In genomic region chr10:133266056-133266795, GRCh38 we compare ENCODE assay signal across 25 cellular contexts. TPM values are rescaled to one million over a fixed set of nuclear protein-coding genes. Genes with fewer than 3 reads are reported as not detected.
DNase-seq lines count a peak whose midpoint lies in the region; ATAC-seq and TF ChIP-seq lines count a peak whose summit lies in the region.
"Had no signal": no experiment of that assay in that cellular context is flagged by ENCODE, and none has a peak within 500 bp of the region (broad histone marks: within the 10 kb centered on the region; RNA-seq: fewer than 3 reads in every experiment).

No MANE protein-coding gene starts in this region.

- no peaks in the 10 kb centered on the region for H3K36me3 ChIP-seq in adipocyte (ENCODE audit: control insufficient read depth, insufficient read depth, low read length, severe bottlenecking)
- no peaks in the 10 kb centered on the region for H3K36me3 ChIP-seq in MG63

- H3K27me3 Mint-ChIP-seq in T-helper 2 cell treated with Interferon-gamma antibody and Interleukin-4, amounts not matched to agents 5 μg/mL and 100 μg/mL, for 36 hours (ENCODE audit: low read depth) = no peaks in the 10 kb centered on the region
- H3K27me3 Mint-ChIP-seq in HFFc6 (ENCODE audit: insufficient read depth) = no peaks in the 10 kb centered on the region; the same call in 1 of the 2 replicates
- H3K27me3 Mint-ChIP-seq: B cell had no signal

- H3K4me1 ChIP-seq in adipocyte (ENCODE audit: control insufficient read depth, insufficient read depth, low read length) = peaks cover 13% of the 10 kb centered on the region

- no peak for DNase-seq in T-helper 2 cell treated with Interferon-gamma antibody and Interleukin-4, amounts not matched to agents 5 μg/mL and 100 μg/mL, for 36 hours (ENCODE audit: low spot score)
- DNase-seq in T-helper 2 cell (no peak), adipocyte (ENCODE audit: low read depth) (no peak), epithelial cell of prostate (ENCODE audit: low read depth, low spot score) (no peak), HFFc6 (no peak), MG63 (no peak)
- DNase-seq in stimulated activated effector memory CD8-positive, alpha-beta T cell treated with anti-CD3 and anti-CD28 coated beads, Interleukin-12 subunit alpha, Interleukin-12 subunit beta, amount 100 ng/mL, for 72 hours (ENCODE audit: low spot score in 2 of 2) = no peak
- no peak for DNase-seq in stimulated activated CD4-positive, alpha-beta T cell treated with anti-CD3 and anti-CD28 coated beads, Interleukin-15, amount 100 ng/mL, for 24 hours
- DNase-seq: H9, NCI-H1092, NCI-H1417 treated with DMSO at 0.1 percent for 48 hours, NCI-H1694 treated with DMSO at 0.1 percent for 48 hours, NCI-H2081 treated with DMSO at 0.1 percent for 48 hours, NCI-H2171, NCI-H226, NCI-H510A, NCI-H69, RPMI8226, SHP77 had no signal

- H3K9me3 ChIP-seq in adipocyte (ENCODE audit: control insufficient read depth, low read length) (no peaks in the 10 kb centered on the region), MG63 (no peaks in the 10 kb centered on the region)

- H3K4me1 Mint-ChIP-seq in T-helper 2 cell treated with Interferon-gamma antibody and Interleukin-4, amounts not matched to agents 5 μg/mL and 100 μg/mL, for 36 hours (ENCODE audit: low read depth) = peaks cover 30% of the 10 kb centered on the region
- H3K4me1 Mint-ChIP-seq in stimulated activated effector memory CD8-positive, alpha-beta T cell treated with anti-CD3 and anti-CD28 coated beads, Interleukin-12 subunit alpha, Interleukin-12 subunit beta, amount 100 ng/mL, for 72 hours = peaks cover 42% of the 10 kb centered on the region
- peaks cover 4% of the 10 kb centered on the region; the same call in 1 of the 2 replicates for H3K4me1 Mint-ChIP-seq in HFFc6 (ENCODE audit: low read depth)
- H3K4me1 Mint-ChIP-seq: GM23338 had no signal

- no peak overlapping the region for H3K4me3 Mint-ChIP-seq in T-helper 2 cell treated with Interferon-gamma antibody and Interleukin-4, amounts not matched to agents 5 μg/mL and 100 μg/mL, for 36 hours
- no peak overlapping the region for H3K4me3 Mint-ChIP-seq in stimulated activated effector memory CD8-positive, alpha-beta T cell treated with anti-CD3 and anti-CD28 coated beads, Interleukin-12 subunit alpha, Interleukin-12 subunit beta, amount 100 ng/mL, for 72 hours
- no peak overlapping the region for H3K4me3 Mint-ChIP-seq in HFFc6
- H3K4me3 Mint-ChIP-seq: B cell, GM23338, H9 had no signal

- peak overlapping the region; percentile 41 for H3K27ac Mint-ChIP-seq in T-helper 2 cell treated with Interferon-gamma antibody and Interleukin-4, amounts not matched to agents 5 μg/mL and 100 μg/mL, for 36 hours
- peak overlapping the region; percentile 73 for H3K27ac Mint-ChIP-seq in stimulated activated effector memory CD8-positive, alpha-beta T cell treated with anti-CD3 and anti-CD28 coated beads, Interleukin-12 subunit alpha, Interleukin-12 subunit beta, amount 100 ng/mL, for 72 hours
- H3K27ac Mint-ChIP-seq in HFFc6 = no peak overlapping the region
- H3K27ac Mint-ChIP-seq: GM23338 had no signal

- peak overlapping the region; percentile 20 for H3K9ac ChIP-seq in adipocyte (ENCODE audit: low read length)

- TF ChIP-seq CTCF in HFFc6 (IDR thresholded peaks at IDR 0.05) = no peak

- H3K27ac ChIP-seq in epithelial cell of prostate = peak overlapping the region; percentile 33
- H3K27ac ChIP-seq: 22Rv1, HL-60 had no signal

- H3K9me3 Mint-ChIP-seq in T-helper 2 cell treated with Interferon-gamma antibody and Interleukin-4, amounts not matched to agents 5 μg/mL and 100 μg/mL, for 36 hours = no peaks in the 10 kb centered on the region
- H3K9me3 Mint-ChIP-seq in stimulated activated effector memory CD8-positive, alpha-beta T cell treated with anti-CD3 and anti-CD28 coated beads, Interleukin-12 subunit alpha, Interleukin-12 subunit beta, amount 100 ng/mL, for 72 hours = no peaks in the 10 kb centered on the region
- no peaks in the 10 kb centered on the region for H3K9me3 Mint-ChIP-seq in HFFc6
- H3K9me3 Mint-ChIP-seq: GM23338, H9 had no signal

- ATAC-seq in stimulated activated effector memory CD8-positive, alpha-beta T cell treated with anti-CD3 and anti-CD28 coated beads, Interleukin-12 subunit alpha, Interleukin-12 subunit beta, amount 100 ng/mL, for 72 hours = no peak
- ATAC-seq: GM23338 had no signal

- H3K27me3 ChIP-seq in adipocyte (replicated peaks; ENCODE audit: control insufficient read depth, insufficient read depth, low read length) (no peaks in the 10 kb centered on the region), MG63 (no peaks in the 10 kb centered on the region)

- no peak overlapping the region for H3K4me3 ChIP-seq in adipocyte (ENCODE audit: low read length)
- H3K4me3 ChIP-seq in MG63 = no peak overlapping the region
- H3K4me3 ChIP-seq: GM23338 had no signal

- peaks cover 34% of the 10 kb centered on the region for H3K36me3 Mint-ChIP-seq in T-helper 2 cell treated with Interferon-gamma antibody and Interleukin-4, amounts not matched to agents 5 μg/mL and 100 μg/mL, for 36 hours (ENCODE audit: low read depth)
- H3K36me3 Mint-ChIP-seq in stimulated activated effector memory CD8-positive, alpha-beta T cell treated with anti-CD3 and anti-CD28 coated beads, Interleukin-12 subunit alpha, Interleukin-12 subunit beta, amount 100 ng/mL, for 72 hours = peaks cover 99% of the 10 kb centered on the region
- H3K36me3 Mint-ChIP-seq in HFFc6 (ENCODE audit: low read depth) = no peaks in the 10 kb centered on the region

RNA-seq across cellular contexts. Expression of gene ADAM8, which starts 10.4 kb away (rescaled TPM):
- total RNA-seq in HFFc6 (2021; fragmentation: NEBNext Ultra II Directional; extraction: Animal tissue kit (Norgen Biotek cat#: 25700)) = 1 to 10 TPM in 5 of 6 experiments, under 1 TPM in 1; 0.99 to 2.9 (median 1.2) TPM
- total RNA-seq in MG63 (2014; rRNA removed; shearing (Covaris generic); ENCODE audit: low replicate concordance) = 0.52 and 1.5 TPM in 2 replicates

RNA-seq across cellular contexts. Expression of gene VENTX, which starts 28.6 kb away (rescaled TPM):
- total RNA-seq in HFFc6 (2021; fragmentation: NEBNext Ultra II Directional; extraction: Animal tissue kit (Norgen Biotek cat#: 25700)) = not detected
- not detected in 2 replicates for total RNA-seq in MG63 (2014; rRNA removed; shearing (Covaris generic); ENCODE audit: low replicate concordance)
- total RNA-seq: B cell, G401, SK-MEL-5 had no signal

RNA-seq across cellular contexts. Expression of gene UTF1, which starts 36.2 kb away (rescaled TPM):
- total RNA-seq in HFFc6 (2021; fragmentation: NEBNext Ultra II Directional; extraction: Animal tissue kit (Norgen Biotek cat#: 25700)) = not detected
- total RNA-seq in MG63 (2014; rRNA removed; shearing (Covaris generic); ENCODE audit: low replicate concordance) = not detected in 2 replicates
- total RNA-seq: G401, SK-MEL-5 had no signal

RNA-seq across cellular contexts. Expression of gene TUBGCP2, which starts 42.4 kb away (rescaled TPM):
- total RNA-seq in HFFc6 (2021; fragmentation: NEBNext Ultra II Directional; extraction: Animal tissue kit (Norgen Biotek cat#: 25700)) = 10 to 100 TPM; 72.5 to 80.8 (median 77.7) TPM
- total RNA-seq in MG63 (2014; rRNA removed; shearing (Covaris generic); ENCODE audit: low replicate concordance) = 58.6 and 80.8 TPM in 2 replicates

RNA-seq across cellular contexts. Expression of gene ZNF511, which starts 42.5 kb away (rescaled TPM):
- total RNA-seq in HFFc6 (2021; fragmentation: NEBNext Ultra II Directional; extraction: Animal tissue kit (Norgen Biotek cat#: 25700)) = 10 to 100 TPM; 45.7 to 62.0 (median 52.7) TPM
- 42.0 and 75.7 TPM in 2 replicates for total RNA-seq in MG63 (2014; rRNA removed; shearing (Covaris generic); ENCODE audit: low replicate concordance)
